13 cellular contexts compared by ENCODE assay signal in the genomic region with DNA sequence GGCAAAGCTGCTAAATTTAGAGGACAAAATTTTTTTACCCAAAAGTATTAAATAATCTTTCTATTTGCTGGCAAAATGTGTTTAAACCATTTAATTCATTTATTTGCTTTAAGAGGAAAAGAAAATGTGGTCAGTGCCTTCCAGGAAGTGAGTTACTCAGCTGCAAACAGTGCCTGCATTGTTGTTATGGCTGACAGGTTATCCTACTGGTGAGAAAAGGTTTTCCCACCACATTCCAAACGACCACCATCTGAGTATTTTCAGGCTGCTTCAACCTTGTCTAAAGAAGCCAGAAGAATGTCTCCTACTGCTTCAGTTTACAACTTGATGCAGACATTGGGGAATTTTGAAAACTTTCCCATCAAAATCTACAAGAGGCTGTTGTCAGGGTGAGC.
A peak's percentile ranks its signal among the peaks of the same experiment; 100 is the strongest.
DNase-seq lines count a peak whose midpoint lies in the region; ATAC-seq and TF ChIP-seq lines count a peak whose summit lies in the region.
"Had no signal": no experiment of that assay in that cellular context is flagged by ENCODE, and none has a peak within 500 bp of the region (broad histone marks: within the 10 kb centered on the region; RNA-seq: fewer than 3 reads in every experiment).

No MANE protein-coding gene starts in this region.

- CTCF ChIA-PET in SK-N-SH (lab: Yijun Ruan, JAX) (no interaction called here), WTC11 (lab: Charles Lee) (interaction anchor here (1.0 to 1.5 kb wide), 3 partner anchors 9 to 480 kb away, joined by 3 to 4 read pairs (median 3); no protein-coding TSS in a partner anchor)

- H3K4me1 Mint-ChIP-seq in WTC11: peaks cover 11% of the 10 kb centered on the region

- H2AFZ ChIP-seq in SK-N-SH (ENCODE audit: low read depth) (peak overlapping the region; percentile 35; the same call in 1 of the 2 replicates), smooth muscle cell (ENCODE audit: low read depth) (peak overlapping the region; percentile 40)

- no peak for TF ChIP-seq RAD21 in SK-N-SH (IDR thresholded peaks at IDR 0.05; ENCODE audit: low read length)

- H3K27me3 Mint-ChIP-seq in WTC11 (ENCODE audit: low read depth): no peaks in the 10 kb centered on the region

- TF ChIP-seq EP300 in SK-N-SH (IDR thresholded peaks at IDR 0.05; ENCODE audit: borderline replicate concordance in 1 of 2, low read depth in 1 of 2, low read length in 1 of 2): no peak

- no peaks in the 10 kb centered on the region for H3K36me3 ChIP-seq in SK-N-SH (replicated peaks in 1 of 2; ENCODE audit: control insufficient read depth in 1 of 2, insufficient read depth in 2 of 2, low read length in 1 of 2)
- H3K36me3 ChIP-seq in smooth muscle cell (ENCODE audit: low read depth): no peaks in the 10 kb centered on the region

- TF ChIP-seq CTCF in SK-N-SH (IDR thresholded peaks at IDR 0.05): no peak
- no peak for TF ChIP-seq CTCF in WTC11 (IDR thresholded peaks at IDR 0.05)
- no peak for TF ChIP-seq CTCF in smooth muscle cell (IDR thresholded peaks at IDR 0.05; ENCODE audit: borderline replicate concordance, insufficient read depth, poor library complexity, severe bottlenecking)

- no peak for ATAC-seq in SK-N-SH treated with all-trans-retinoic acid at 6 μM for 48 hours
- ATAC-seq in WTC11: peak; percentile 86

- H3K79me2 ChIP-seq in SK-N-SH (ENCODE audit: insufficient read depth) (no peaks in the 10 kb centered on the region), smooth muscle cell (ENCODE audit: low read depth) (no peaks in the 10 kb centered on the region)

- no peaks in the 10 kb centered on the region for H3K27me3 ChIP-seq in SK-N-SH (ENCODE audit: insufficient read depth)
- H3K27me3 ChIP-seq in smooth muscle cell (ENCODE audit: low read depth): no peaks in the 10 kb centered on the region

- H3K4me3 ChIP-seq in SK-N-SH (ENCODE audit: low read depth in 2 of 2, low read length in 1 of 2): no peak overlapping the region
- H3K4me3 ChIP-seq in smooth muscle cell: no peak overlapping the region

- H3K4me1 ChIP-seq in SK-N-SH (ENCODE audit: control insufficient read depth in 1 of 2, insufficient read depth in 2 of 2, low read depth in 1 of 2, low read length in 1 of 2) (no peaks in the 10 kb centered on the region), smooth muscle cell (ENCODE audit: low read depth) (no peaks in the 10 kb centered on the region)

- intact Hi-C loops in posterior cingulate gyrus (cut with DNase I): no loop called here

- H3K9ac ChIP-seq in SK-N-SH (no peak overlapping the region), smooth muscle cell (ENCODE audit: low read depth) (no peak overlapping the region)

- H3F3A ChIP-seq in SK-N-SH (replicated peaks; ENCODE audit: insufficient read depth): no peaks in the 10 kb centered on the region
- H3F3A ChIP-seq in smooth muscle cell (ENCODE audit: low read depth): no peaks in the 10 kb centered on the region

- H3K9me3 ChIP-seq in SK-N-SH (no peaks in the 10 kb centered on the region), smooth muscle cell (replicated peaks; ENCODE audit: low read depth) (no peaks in the 10 kb centered on the region)

- POLR2A ChIA-PET in SK-N-SH (lab: Yijun Ruan, JAX): no interaction called here
- POLR2A ChIA-PET in WTC11 (lab: Charles Lee): interaction anchor here (0.6 kb wide), 1 partner anchor 943 kb away, joined by 6 read pairs; no protein-coding TSS in a partner anchor

- H3K27ac Mint-ChIP-seq in WTC11: no peak overlapping the region
- H3K27ac Mint-ChIP-seq: activated naive CD4-positive, alpha-beta T cell treated with anti-CD3 and anti-CD28 coated beads for 36 hours had no signal

- no peak overlapping the region for H3K4me3 Mint-ChIP-seq in WTC11
- H3K4me3 Mint-ChIP-seq: activated naive CD4-positive, alpha-beta T cell treated with anti-CD3 and anti-CD28 coated beads for 36 hours had no signal

- H3K4me2 ChIP-seq in SK-N-SH (no peak overlapping the region), smooth muscle cell (no peak overlapping the region)

- H3K9me2 ChIP-seq in SK-N-SH: no peaks in the 10 kb centered on the region

- no peaks in the 10 kb centered on the region for H3K9me3 Mint-ChIP-seq in WTC11
- H3K9me3 Mint-ChIP-seq: activated naive CD4-positive, alpha-beta T cell treated with anti-CD3 and anti-CD28 coated beads for 36 hours had no signal

- H3K36me3 Mint-ChIP-seq in WTC11: no peaks in the 10 kb centered on the region

- DNase-seq in SK-N-SH (no peak), WTC11 (ENCODE audit: low spot score) (no peak), glomerular endothelial cell (ENCODE audit: extremely low read depth, low read depth, low spot score) (peak; percentile 22), smooth muscle cell (lab: John Stamatoyannopoulos, UW; ENCODE audit: unreplicated experiment) (no peak), posterior cingulate gyrus (no peak), SKM-1 treated with dmso at 0.1 percent for 144 hours (lab: John Stamatoyannopoulos, UW; ENCODE audit: unreplicated experiment) (no peak), cerebellum (ENCODE audit: low spot score) (no peak)
- DNase-seq: activated naive CD4-positive, alpha-beta T cell treated with anti-CD3 and anti-CD28 coated beads for 36 hours; cerebellar nuclear complex; COR-L47; midbrain; NCI-H1105 treated with DMSO at 0.1 percent for 48 hours had no signal

- WGBS in SK-N-SH (ENCODE audit: low lambda C conversion rate): 17% methylated on average over 1 of the region's 1 CpG
- WGBS in smooth muscle cell (ENCODE audit: low lambda C conversion rate): 0% methylated on average over 1 of the region's 1 CpG

- no peak overlapping the region for H3K27ac ChIP-seq in SK-N-SH (ENCODE audit: low read depth in 2 of 2, low read length in 1 of 2)
- H3K27ac ChIP-seq in smooth muscle cell (ENCODE audit: low read depth): no peak overlapping the region

- no peaks in the 10 kb centered on the region for H4K20me1 ChIP-seq in SK-N-SH (ENCODE audit: insufficient read depth)
- no peaks in the 10 kb centered on the region for H4K20me1 ChIP-seq in smooth muscle cell (ENCODE audit: low read depth)

TF ChIP-seq in SK-N-SH, 30 proteins besides CTCF, POLR2A, EP300 and RAD21 (continues in another document):
- TF ChIP-seq SMC3 (IDR thresholded peaks at IDR 0.05; ENCODE audit: low read depth, low read length) (no peak), GATA2 (CRISPR knock-in tag; IDR thresholded peaks at IDR 0.05) (no peak), RFX5 (IDR thresholded peaks at IDR 0.05; ENCODE audit: low read length) (no peak), RCOR1 (IDR thresholded peaks at IDR 0.05; ENCODE audit: low read length) (no peak), ELF1 (IDR thresholded peaks at IDR 0.05) (no peak), TAF1 (IDR thresholded peaks at IDR 0.05; ENCODE audit: borderline replicate concordance, low read depth, low read length) (no peak)
- TF ChIP-seq, protein P1, sequence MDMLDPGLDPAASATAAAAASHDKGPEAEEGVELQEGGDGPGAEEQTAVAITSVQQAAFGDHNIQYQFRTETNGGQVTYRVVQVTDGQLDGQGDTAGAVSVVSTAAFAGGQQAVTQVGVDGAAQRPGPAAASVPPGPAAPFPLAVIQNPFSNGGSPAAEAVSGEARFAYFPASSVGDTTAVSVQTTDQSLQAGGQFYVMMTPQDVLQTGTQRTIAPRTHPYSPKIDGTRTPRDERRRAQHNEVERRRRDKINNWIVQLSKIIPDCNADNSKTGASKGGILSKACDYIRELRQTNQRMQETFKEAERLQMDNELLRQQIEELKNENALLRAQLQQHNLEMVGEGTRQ (IDR thresholded peaks at IDR 0.05; ENCODE audit: borderline replicate concordance, low read depth, low read length): no peak

TF ChIP-seq in SK-N-SH treated with all-trans-retinoic acid at 6 μM for 48 hours, 23 proteins besides CTCF, POLR2A, EP300 and RAD21 (continues in another document):
- TF ChIP-seq, protein P2, sequence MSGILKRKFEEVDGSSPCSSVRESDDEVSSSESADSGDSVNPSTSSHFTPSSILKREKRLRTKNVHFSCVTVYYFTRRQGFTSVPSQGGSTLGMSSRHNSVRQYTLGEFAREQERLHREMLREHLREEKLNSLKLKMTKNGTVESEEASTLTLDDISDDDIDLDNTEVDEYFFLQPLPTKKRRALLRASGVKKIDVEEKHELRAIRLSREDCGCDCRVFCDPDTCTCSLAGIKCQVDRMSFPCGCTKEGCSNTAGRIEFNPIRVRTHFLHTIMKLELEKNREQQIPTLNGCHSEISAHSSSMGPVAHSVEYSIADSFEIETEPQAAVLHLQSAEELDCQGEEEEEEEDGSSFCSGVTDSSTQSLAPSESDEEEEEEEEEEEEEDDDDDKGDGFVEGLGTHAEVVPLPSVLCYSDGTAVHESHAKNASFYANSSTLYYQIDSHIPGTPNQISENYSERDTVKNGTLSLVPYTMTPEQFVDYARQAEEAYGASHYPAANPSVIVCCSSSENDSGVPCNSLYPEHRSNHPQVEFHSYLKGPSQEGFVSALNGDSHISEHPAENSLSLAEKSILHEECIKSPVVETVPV (CRISPR knock-in tag; IDR thresholded peaks at IDR 0.05): no peak

TF ChIP-seq in WTC11, 78 proteins besides CTCF, POLR2A, EP300 and RAD21:
- TF ChIP-seq FOXJ3 (CRISPR knock-in tag; IDR thresholded peaks at IDR 0.05; ENCODE audit: borderline replicate concordance): no peak
- TF ChIP-seq, protein P3, sequence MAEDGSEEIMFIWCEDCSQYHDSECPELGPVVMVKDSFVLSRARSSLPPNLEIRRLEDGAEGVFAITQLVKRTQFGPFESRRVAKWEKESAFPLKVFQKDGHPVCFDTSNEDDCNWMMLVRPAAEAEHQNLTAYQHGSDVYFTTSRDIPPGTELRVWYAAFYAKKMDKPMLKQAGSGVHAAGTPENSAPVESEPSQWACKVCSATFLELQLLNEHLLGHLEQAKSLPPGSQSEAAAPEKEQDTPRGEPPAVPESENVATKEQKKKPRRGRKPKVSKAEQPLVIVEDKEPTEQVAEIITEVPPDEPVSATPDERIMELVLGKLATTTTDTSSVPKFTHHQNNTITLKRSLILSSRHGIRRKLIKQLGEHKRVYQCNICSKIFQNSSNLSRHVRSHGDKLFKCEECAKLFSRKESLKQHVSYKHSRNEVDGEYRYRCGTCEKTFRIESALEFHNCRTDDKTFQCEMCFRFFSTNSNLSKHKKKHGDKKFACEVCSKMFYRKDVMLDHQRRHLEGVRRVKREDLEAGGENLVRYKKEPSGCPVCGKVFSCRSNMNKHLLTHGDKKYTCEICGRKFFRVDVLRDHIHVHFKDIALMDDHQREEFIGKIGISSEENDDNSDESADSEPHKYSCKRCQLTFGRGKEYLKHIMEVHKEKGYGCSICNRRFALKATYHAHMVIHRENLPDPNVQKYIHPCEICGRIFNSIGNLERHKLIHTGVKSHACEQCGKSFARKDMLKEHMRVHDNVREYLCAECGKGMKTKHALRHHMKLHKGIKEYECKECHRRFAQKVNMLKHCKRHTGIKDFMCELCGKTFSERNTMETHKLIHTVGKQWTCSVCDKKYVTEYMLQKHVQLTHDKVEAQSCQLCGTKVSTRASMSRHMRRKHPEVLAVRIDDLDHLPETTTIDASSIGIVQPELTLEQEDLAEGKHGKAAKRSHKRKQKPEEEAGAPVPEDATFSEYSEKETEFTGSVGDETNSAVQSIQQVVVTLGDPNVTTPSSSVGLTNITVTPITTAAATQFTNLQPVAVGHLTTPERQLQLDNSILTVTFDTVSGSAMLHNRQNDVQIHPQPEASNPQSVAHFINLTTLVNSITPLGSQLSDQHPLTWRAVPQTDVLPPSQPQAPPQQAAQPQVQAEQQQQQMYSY (CRISPR knock-in tag; IDR thresholded peaks at IDR 0.05): 0 out of 2 replicates have a peak, but pooled peaks have one; percentile 38
